In the genomic region with DNA sequence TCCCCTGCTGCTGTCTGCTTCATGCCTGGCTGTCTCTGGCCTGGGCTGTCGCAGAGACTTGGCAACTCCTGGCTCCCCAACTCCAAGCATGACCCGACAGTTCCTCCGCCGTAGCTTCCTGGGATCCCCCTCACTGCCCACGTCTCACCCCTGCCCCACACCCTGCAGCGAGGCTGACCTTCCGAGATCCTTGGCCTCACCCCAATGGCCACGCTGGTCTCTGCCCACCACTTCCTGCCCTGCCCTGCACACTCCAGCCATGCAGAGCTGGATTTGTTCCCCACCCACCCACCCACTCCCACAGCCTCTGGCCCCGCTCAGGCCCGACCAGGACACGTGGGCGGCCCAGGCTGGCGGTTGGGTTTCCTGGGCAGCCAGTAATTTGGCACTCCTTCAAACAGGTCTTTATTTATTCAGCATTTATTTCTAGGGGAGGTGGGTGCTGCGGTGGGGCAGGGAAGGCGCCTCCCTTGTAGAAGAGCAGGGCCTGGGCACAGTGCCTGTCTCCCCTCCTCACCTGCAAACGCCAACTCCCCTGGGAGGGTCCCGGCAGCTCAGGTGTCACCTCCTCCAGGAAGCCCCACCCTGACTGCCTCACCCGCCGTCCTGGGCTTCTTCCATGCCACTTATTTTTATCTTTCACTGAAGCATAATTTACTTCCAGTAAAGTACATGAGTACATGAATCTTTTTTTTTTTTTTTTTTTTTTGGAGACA, we compare ENCODE assay signal across 10 cellular contexts. TPM values are rescaled to one million over a fixed set of nuclear protein-coding genes. Genes with fewer than 3 reads are reported as not detected.
A peak's percentile ranks its signal among the peaks of the same experiment; 100 is the strongest.
DNase-seq lines count a peak whose midpoint lies in the region; ATAC-seq, FAIRE-seq and TF ChIP-seq lines count a peak whose summit lies in the region.
"Had no signal": no experiment of that assay in that cellular context is flagged by ENCODE, and none has a peak within 500 bp of the region (broad histone marks: within the 10 kb centered on the region; RNA-seq: fewer than 3 reads in every experiment).

No MANE protein-coding gene starts in this region.

- H3K27ac ChIP-seq in A673 (ENCODE audit: low read depth, low read length, poor library complexity, severe bottlenecking) = peak overlapping the region; percentile 71
- H3K27ac ChIP-seq in GM12878 (ENCODE audit: control insufficient read depth, insufficient read depth) = no peak overlapping the region
- H3K27ac ChIP-seq in lung (ENCODE audit: low read depth in 1 of 2, low read length in 1 of 2) = peak overlapping the region; percentile 99
- H3K27ac ChIP-seq: C4-2B had no signal

- POLR2A ChIA-PET in A673 (lab: Charles Lee; ENCODE audit: low non-redundant PET) = interaction anchor here (0.6 kb wide), 1 partner anchor 396 kb away, joined by 3 read pairs; no protein-coding TSS in a partner anchor
- POLR2A ChIA-PET in GM12878 (lab: Charles Lee) = no interaction called here

- intact Hi-C loops in A673 (cut with micrococcal nuclease; ENCODE audit: unreplicated experiment) = no loop called here
- intact Hi-C loops in GM12878 (cut with micrococcal nuclease; ENCODE audit: unreplicated experiment) = no loop called here

- no peak for FAIRE-seq in GM12878 (lab: Jason Lieb, UNC)

- peak; percentile 28; the same call in 2 of the 3 replicates for ATAC-seq in GM12878
- ATAC-seq in lung (ENCODE audit: insufficient read depth, low FRiP score) = peak; percentile 4
- ATAC-seq in GM21723 (IDR thresholded peaks at IDR 0.05; ENCODE audit: unreplicated experiment) = no peak
- no peak for ATAC-seq in GM21360 (IDR thresholded peaks at IDR 0.05; ENCODE audit: unreplicated experiment)

- SMC1A ChIA-PET in GM12878 (lab: Charles Lee; ENCODE audit: uncharacterized antibody, unreplicated experiment) = no interaction called here

- no peaks in the 10 kb centered on the region for H3K79me2 ChIP-seq in GM12878 (ENCODE audit: control insufficient read depth, insufficient read depth, low read length)

- TF ChIP-seq CTCF in A673 (conservative IDR thresholded peaks at IDR 0.05; ENCODE audit: low read depth, low read length) (no peak), GM12878 (IDR thresholded peaks at IDR 0.05 in 2 of 3, conservative IDR thresholded peaks at IDR 0.05 in 1 of 3; ENCODE audit: control insufficient read depth in 2 of 3, extremely low read depth in 1 of 3, insufficient read depth in 1 of 3, low read depth in 3 of 3, low read length in 3 of 3) (no peak), lung (IDR thresholded peaks at IDR 0.05; ENCODE audit: control extremely low read depth, extremely low read depth) (no peak)

- in situ Hi-C loops in GM12878 (cut with MboI) = no loop called here

- TF ChIP-seq RAD21 in GM12878 (IDR thresholded peaks at IDR 0.05; ENCODE audit: insufficient read depth, low read depth, low read length) = no peak

- BruUV-seq in A673 (replicated peaks; lab: Mats Ljungman, UMichigan) (no TSS peak), GM12878 (replicated peaks; lab: Mats Ljungman, UMichigan) (no TSS peak)

- no peaks in the 10 kb centered on the region for H4K20me1 ChIP-seq in GM12878 (ENCODE audit: control insufficient read depth, insufficient read depth)

- H2AFZ ChIP-seq in GM12878 (ENCODE audit: control insufficient read depth, low read depth, low read length) = no peak overlapping the region

- DNase-seq in A673 (ENCODE audit: low spot score) = no peak
- DNase-seq in MG63 = peak; percentile 91
- no peak for DNase-seq in GM12878 (ENCODE audit: low read depth, low spot score)
- peak; percentile 74 for DNase-seq in lung (ENCODE audit: low spot score)
- DNase-seq in activated T-cell treated with anti-CD3 and anti-CD28 coated beads for 4 hours = no peak
- DNase-seq in NCI-H128 (lab: John Stamatoyannopoulos, UW; ENCODE audit: unreplicated experiment) = no peak
- DNase-seq: activated CD4-positive, alpha-beta T cell treated with anti-CD3 and anti-CD28 coated beads, Interleukin-2, amount 10 ng/mL, durations not matched to agents 7 days and 5 days had no signal

- H3K9ac ChIP-seq in GM12878 (ENCODE audit: control insufficient read depth, insufficient read depth, low read length) = no peak overlapping the region

- RAD21 ChIA-PET in GM12878 (lab: Charles Lee; ENCODE audit: unreplicated experiment) = no interaction called here

- no peak for TF ChIP-seq EP300 in GM12878 (IDR thresholded peaks at IDR 0.05; ENCODE audit: borderline replicate concordance in 1 of 2, control insufficient read depth in 1 of 2, low read depth in 2 of 2, low read length in 2 of 2)

- 7% methylated on average over 18 of the region's 19 CpGs for WGBS in GM12878 (ENCODE audit: insufficient coverage, insufficient replicate concordance, low lambda C conversion rate, missing lambda C conversion rate)
- 21 to 38% methylated on average over 19 of the region's 19 CpGs for WGBS in lung, 2 donors

- no peak overlapping the region for H3K4me2 ChIP-seq in GM12878 (ENCODE audit: control insufficient read depth, insufficient read depth)

- H3K27me3 ChIP-seq in A673 (replicated peaks; ENCODE audit: insufficient read depth, low read depth, low read length, poor library complexity) = no peaks in the 10 kb centered on the region
- H3K27me3 ChIP-seq in MG63 = no peaks in the 10 kb centered on the region
- peaks cover 0 to 3% of the 10 kb centered on the region in 2 experiments; a peak in 3 of 4 replicates for H3K27me3 ChIP-seq in GM12878 (replicated peaks in 1 of 2; ENCODE audit: control insufficient read depth in 2 of 2, insufficient read depth in 2 of 2, low read length in 1 of 2)
- no peaks in the 10 kb centered on the region for H3K27me3 ChIP-seq in lung (ENCODE audit: control insufficient read depth, insufficient read depth)

- TF ChIP-seq POLR2A in GM12878 (IDR thresholded peaks at IDR 0.05; ENCODE audit: low read depth, low read length) = no peak

- H3K4me1 ChIP-seq in A673 (ENCODE audit: insufficient read depth, low read length, poor library complexity, severe bottlenecking) = peaks cover 45% of the 10 kb centered on the region
- H3K4me1 ChIP-seq in GM12878 (ENCODE audit: control insufficient read depth, insufficient read depth, low read length) = no peaks in the 10 kb centered on the region
- H3K4me1 ChIP-seq in lung (ENCODE audit: control insufficient read depth in 2 of 2, insufficient read depth in 2 of 2, low read length in 2 of 2) = peaks cover 13 to 15% of the 10 kb centered on the region in 2 donors

- CTCF ChIA-PET in A673 (lab: Charles Lee) (no interaction called here), GM12878 (lab: Yijun Ruan, JAX) (no interaction called here)

- H3K4me3 ChIP-seq in A673 (ENCODE audit: low read depth, low read length, poor library complexity, severe bottlenecking) (no peak overlapping the region), MG63 (no peak overlapping the region), GM12878 (no peak overlapping the region), lung (no peak overlapping the region)

- no peaks in the 10 kb centered on the region for H3K36me3 ChIP-seq in A673 (ENCODE audit: insufficient read depth, low read length, poor library complexity, severe bottlenecking)
- no peaks in the 10 kb centered on the region; the same call in 1 of the 2 replicates for H3K36me3 ChIP-seq in MG63
- no peaks in the 10 kb centered on the region for H3K36me3 ChIP-seq in GM12878 (ENCODE audit: control insufficient read depth in 2 of 2, insufficient read depth in 2 of 2, low read length in 1 of 2)
- H3K36me3 ChIP-seq in lung (ENCODE audit: control insufficient read depth in 2 of 2, insufficient read depth in 2 of 2, low read length in 2 of 2) = no peaks in the 10 kb centered on the region

- H3K9me3 ChIP-seq in A673 (ENCODE audit: low read depth, low read length, poor library complexity, severe bottlenecking) (no peaks in the 10 kb centered on the region), MG63 (no peaks in the 10 kb centered on the region), GM12878 (replicated peaks; ENCODE audit: control insufficient read depth, insufficient read depth, low read length) (no peaks in the 10 kb centered on the region), lung (ENCODE audit: control insufficient read depth in 2 of 2, insufficient read depth in 1 of 2, low read length in 1 of 2) (no peaks in the 10 kb centered on the region)

TF ChIP-seq in GM12878, 131 proteins besides CTCF, POLR2A, EP300 and RAD21 (continues in another document):
- TF ChIP-seq NR2F1 (conservative IDR thresholded peaks at IDR 0.05) = 0 out of 2 replicates have a peak, but pooled peaks have one; percentile 34

RNA-seq across cellular contexts. Expression of gene GTF2IRD1, which starts 25.5 kb away (rescaled TPM):
- total RNA-seq in A673 (2021) (73.6 and 80.4 TPM in 2 replicates), GM12878 (2014; rRNA removed) (0.65 and 0.96 TPM in 2 replicates), GM12878 (2014; rRNA removed; fragmentation: Illumina TruSeq; extraction: Trizol) (0.98 and 1.0 TPM in 2 replicates), GM12878 (2021) (2.6 and 3.0 TPM in 2 replicates), lung (10 to 100 TPM; 14.4 to 24.1 TPM)
- 9.9 and 12.5 TPM in 2 replicates for total RNA-seq in MG63 (2014; rRNA removed; shearing (Covaris generic); ENCODE audit: low replicate concordance)
- 13.7 and 14.4 TPM in 2 replicates for total RNA-seq in GM12878 (2013; cell fraction: nucleolus; rRNA removed)
- polyA plus RNA-seq in GM12878 (2011; ENCODE audit: low read depth) = 0.60 TPM
- polyA plus RNA-seq in GM12878 (2011; rRNA removed) (1.3 and 2.0 TPM in 2 replicates), GM12878 (2014; fragmentation: Illumina TruSeq; extraction: Trizol) (1.9 and 2.8 TPM in 2 replicates), GM12878 (2014; fragmentation: Nextera tagmentation; extraction: Ambion mirVana) (1 to 10 TPM in 1 of 2 experiments, under 1 TPM in 1; 0.48 to 1.8 TPM), GM12878 (2014; rRNA removed) (1.6 and 3.3 TPM in 2 replicates), GM12878 (2016; fragmentation: Nextera tagmentation; extraction: Ambion mirVana) (under 1 TPM; 0.57 to 0.62 TPM), lung (10 to 100 TPM in 1 of 2 donors, 1 to 10 TPM in 1; 9.3 to 20.0 TPM)
- polyA plus RNA-seq in GM12878 (2011; cell fraction: cytosol; rRNA removed) = 1.4 and 1.6 TPM in 2 replicates
- polyA plus RNA-seq in GM12878 (2011; cell fraction: nucleus; rRNA removed) = 1.6 TPM in 2 replicates
- 2.2 and 2.6 TPM in 2 replicates for polyA plus RNA-seq in GM12878 (2012)
- 0.59 and 2.0 TPM in 2 replicates for polyA minus RNA-seq in GM12878 (2011; rRNA and poly(A)+ RNA removed)
- 0.94 and 1.5 TPM in 2 replicates for polyA minus RNA-seq in GM12878 (2011; cell fraction: cytosol; rRNA and poly(A)+ RNA removed)
- 1.2 and 2.0 TPM in 2 replicates for polyA minus RNA-seq in GM12878 (2011; cell fraction: nucleus; rRNA and poly(A)+ RNA removed)

Comparison
In these comparisons a context has a peak if more than half of its experiments do, and no peak if none do; other contexts are left out.
1. DNase-seq: peak in MG63 (single experiment) and lung (single experiment); none in A673 (single experiment), GM12878 (single experiment), activated T-cell treated with anti-CD3 and anti-CD28 coated beads for 4 hours (single experiment) and NCI-H128 (single experiment).
2. ATAC-seq: peak in GM12878 (single experiment) and lung (single experiment); none in GM21723 (single experiment) and GM21360 (single experiment).